ENCODE assay signal across 1 cellular context in genomic region chr14:52716160-52716559, GRCh38.
TF ChIP-seq lines count a peak whose summit lies in the region.

No MANE protein-coding gene starts in this region.

TF ChIP-seq in IMR-90, 13 proteins besides CTCF, POLR2A, EP300 and RAD21 (continued from another document):
- TF ChIP-seq CHD1 (IDR thresholded peaks at IDR 0.05; ENCODE audit: low read depth, low read length), result no peak
